Comparison of ENCODE assay signal across 10 cellular contexts in genomic region chr12:108853426-108853825, GRCh38. TPM values are rescaled to one million over a fixed set of nuclear protein-coding genes. Genes with fewer than 3 reads are reported as not detected.
DNase-seq lines count a peak whose midpoint lies in the region; ATAC-seq, FAIRE-seq and TF ChIP-seq lines count a peak whose summit lies in the region.
"Had no signal": no experiment of that assay in that cellular context is flagged by ENCODE, and none has a peak within 500 bp of the region (broad histone marks: within the 10 kb centered on the region; RNA-seq: fewer than 3 reads in every experiment).

No MANE protein-coding gene starts in this region.

- no peaks in the 10 kb centered on the region for H3K27me3 ChIP-seq in AG04450 (ENCODE audit: control insufficient read depth, insufficient read depth, low read length)
- H3K27me3 ChIP-seq in SJSA1 (replicated peaks) = no peaks in the 10 kb centered on the region
- no peaks in the 10 kb centered on the region for H3K27me3 ChIP-seq in psoas muscle (ENCODE audit: insufficient read depth in 3 of 3, low read length in 2 of 3)

- FAIRE-seq in H54 (lab: Jason Lieb, UNC) = no peak

- no peak for TF ChIP-seq POLR2A in H54 (IDR thresholded peaks at IDR 0.05; ENCODE audit: low read depth, low read length)

- CTCF ChIA-PET in AG04450 (lab: Charles Lee) = interaction anchor here (0.7 to 1.1 kb wide), 3 partner anchors 49 to 168 kb away, joined by 3 to 7 read pairs (median 3); no protein-coding TSS in a partner anchor

- ATAC-seq in psoas muscle (no peak), HG02623 (IDR thresholded peaks at IDR 0.05; ENCODE audit: unreplicated experiment) (no peak), HG03139 (IDR thresholded peaks at IDR 0.05; ENCODE audit: unreplicated experiment) (no peak)

- TF ChIP-seq CTCF in AG04450 (IDR thresholded peaks at IDR 0.05; ENCODE audit: low read depth, low read length) = no peak
- no peak for TF ChIP-seq CTCF in psoas muscle (IDR thresholded peaks at IDR 0.05)

- H3K4me3 ChIP-seq in AG04450 (ENCODE audit: low read depth, low read length) (peak overlapping the region; percentile 44), SJSA1 (no peak overlapping the region), psoas muscle (peak overlapping the region; percentile 98)

- H3K36me3 ChIP-seq in SJSA1 = peaks cover 61% of the 10 kb centered on the region
- peaks cover 0 to 24% of the 10 kb centered on the region in 2 donors for H3K36me3 ChIP-seq in psoas muscle (ENCODE audit: insufficient read depth in 1 of 2, low read depth in 1 of 2)

- H3K4me1 ChIP-seq in SJSA1 (replicated peaks) (peaks cover 71% of the 10 kb centered on the region), psoas muscle (peaks cover 74% of the 10 kb centered on the region)

- H3K9me3 ChIP-seq in AG04450 (ENCODE audit: control insufficient read depth, insufficient read depth, low read length) (no peaks in the 10 kb centered on the region; the same call in 1 of the 2 replicates), SJSA1 (replicated peaks) (no peaks in the 10 kb centered on the region), psoas muscle (no peaks in the 10 kb centered on the region)

- POLR2A ChIA-PET in AG04450 (lab: Yijun Ruan, JAX) = interaction anchor here (1.6 kb wide), 1 partner anchor 20 kb away, joined by 7 read pairs; no protein-coding TSS in a partner anchor

- DNase-seq in AG04450 (ENCODE audit: low read depth, low spot score) = no peak
- DNase-seq in SJSA1 (ENCODE audit: low read depth in 1 of 2, low spot score in 2 of 2) = no peak
- DNase-seq in epithelial cell of prostate (ENCODE audit: low read depth, low spot score) = no peak
- DNase-seq in psoas muscle = no peak
- DNase-seq in activated effector memory CD4-positive, alpha-beta T cell treated with anti-CD3 and anti-CD28 coated beads, Interleukin-2, amount 50 U/mL, for 16 hours = no peak
- no peak for DNase-seq in H54 (ENCODE audit: insufficient read length, low spot score)
- DNase-seq: activated CD4-positive, CD25-positive, alpha-beta regulatory T cell treated with anti-CD3 and anti-CD28 coated beads, Interleukin-2, amount 50 U/mL, for 72 hours; activated naive CD8-positive, alpha-beta T cell treated with anti-CD3 and anti-CD28 coated beads, Interleukin-2, amount 10 ng/mL, durations not matched to agents 7 days and 5 days had no signal

- WGBS in psoas muscle, 3 donors = 80 to 81% (median 81%) methylated on average over 10 of the region's 10 CpGs

- H3K27ac ChIP-seq in AG04450 (ENCODE audit: low read depth, low read length) (peak overlapping the region; percentile 95), SJSA1 (peak overlapping the region; percentile 99), epithelial cell of prostate (peak overlapping the region; percentile 95), psoas muscle (peak overlapping the region; percentile 100)

- intact Hi-C loops in psoas muscle (cut with DNase I) = loop anchor here (5.0 to 10.0 kb wide), 4 partner anchors 36 to 289 kb away; partner anchors contain the start of genes ALKBH2 (in 1 of the 2), ISCU (in 1 of the 2), SART3 (in 1 of the 2) and UNG (in 1 of the 2)

RNA-seq across cellular contexts. Expression of gene SSH1, which starts 4.0 kb away (rescaled TPM):
- 44.7 and 50.5 TPM in 2 replicates for polyA plus RNA-seq in AG04450 (2011; rRNA removed)
- polyA minus RNA-seq in AG04450 (2011; rRNA and poly(A)+ RNA removed) = 64.2 and 77.4 TPM in 2 replicates
- total RNA-seq in SJSA1 (2014; rRNA removed; shearing (Covaris generic)) = 7.1 and 16.3 TPM in 2 replicates
- 10 to 100 TPM; 24.9 to 68.6 (median 55.9) TPM for total RNA-seq in psoas muscle
- polyA plus RNA-seq in psoas muscle = 10 to 100 TPM; 10.0 to 39.8 (median 10.9) TPM

RNA-seq across cellular contexts. Expression of gene DAO, which starts 26.5 kb away (rescaled TPM):
- polyA plus RNA-seq in AG04450 (2011; rRNA removed) (not detected in 2 replicates), psoas muscle (not detected)
- polyA minus RNA-seq in AG04450 (2011; rRNA and poly(A)+ RNA removed) = not detected in 2 replicates
- not detected in 2 replicates for total RNA-seq in SJSA1 (2014; rRNA removed; shearing (Covaris generic))
- not detected for total RNA-seq in psoas muscle
- total RNA-seq: activated naive CD8-positive, alpha-beta T cell treated with anti-CD3 and anti-CD28 coated beads, Interleukin-2, amount 10 ng/mL, durations not matched to agents 7 days and 5 days had no signal
